In genomic region chr13:41402695-41403511, GRCh38 we compare ENCODE assay signal across 15 cellular contexts. TPM values are rescaled to one million over a fixed set of nuclear protein-coding genes. Genes with fewer than 3 reads are reported as not detected.
A peak's percentile ranks its signal among the peaks of the same experiment; 100 is the strongest.
DNase-seq lines count a peak whose midpoint lies in the region; ATAC-seq and TF ChIP-seq lines count a peak whose summit lies in the region.
"Had no signal": no experiment of that assay in that cellular context is flagged by ENCODE, and none has a peak within 500 bp of the region (broad histone marks: within the 10 kb centered on the region; RNA-seq: fewer than 3 reads in every experiment).

No MANE protein-coding gene starts in this region.

- H3K4me2 ChIP-seq in SK-N-SH = no peak overlapping the region
- H3K4me2 ChIP-seq: PC-9 had no signal

- H3K79me2 ChIP-seq in SK-N-SH (ENCODE audit: insufficient read depth) = no peaks in the 10 kb centered on the region

- H3K27ac ChIP-seq in SK-N-SH (ENCODE audit: low read depth in 2 of 2, low read length in 1 of 2) = no peak overlapping the region; a peak in 1 of 4 replicates
- H3K27ac ChIP-seq: PC-9, prostate gland, VCaP had no signal

- no peaks in the 10 kb centered on the region for H3K36me3 Mint-ChIP-seq in stimulated activated effector memory CD8-positive, alpha-beta T cell treated with anti-CD3 and anti-CD28 coated beads, Interleukin-12 subunit alpha, Interleukin-12 subunit beta, amount 100 ng/mL, for 72 hours

- peak; percentile 44; the same call in 2 of the 3 replicates for ATAC-seq in SK-N-SH treated with all-trans-retinoic acid at 6 μM for 48 hours
- peak; percentile 58 for ATAC-seq in stimulated activated effector memory CD8-positive, alpha-beta T cell treated with anti-CD3 and anti-CD28 coated beads, Interleukin-12 subunit alpha, Interleukin-12 subunit beta, amount 100 ng/mL, for 72 hours
- ATAC-seq in GM21360 (IDR thresholded peaks at IDR 0.05; ENCODE audit: unreplicated experiment) = no peak

- H3K9ac ChIP-seq in SK-N-SH = no peak overlapping the region

- no peaks in the 10 kb centered on the region for H3K9me3 Mint-ChIP-seq in stimulated activated effector memory CD8-positive, alpha-beta T cell treated with anti-CD3 and anti-CD28 coated beads, Interleukin-12 subunit alpha, Interleukin-12 subunit beta, amount 100 ng/mL, for 72 hours
- H3K9me3 Mint-ChIP-seq: activated T-helper 2 cell treated with anti-CD3 and anti-CD28 coated beads, Interferon-gamma antibody, Interleukin-2, Interleukin-4, amounts not matched to agents 10 μg/mL and 5 μg/mL and 100 μg/mL, durations not matched to agents 14 hours and 24 hours and 36 hours; central memory CD8-positive, alpha-beta T cell had no signal

- no peaks in the 10 kb centered on the region for H3F3A ChIP-seq in SK-N-SH (replicated peaks; ENCODE audit: insufficient read depth)

- peak overlapping the region; percentile 32 for H3K27ac Mint-ChIP-seq in stimulated activated effector memory CD8-positive, alpha-beta T cell treated with anti-CD3 and anti-CD28 coated beads, Interleukin-12 subunit alpha, Interleukin-12 subunit beta, amount 100 ng/mL, for 72 hours
- H3K27ac Mint-ChIP-seq: activated T-helper 2 cell treated with anti-CD3 and anti-CD28 coated beads, Interferon-gamma antibody, Interleukin-2, Interleukin-4, amounts not matched to agents 10 μg/mL and 5 μg/mL and 100 μg/mL, durations not matched to agents 14 hours and 24 hours and 36 hours had no signal

- no peaks in the 10 kb centered on the region for H3K4me1 Mint-ChIP-seq in stimulated activated effector memory CD8-positive, alpha-beta T cell treated with anti-CD3 and anti-CD28 coated beads, Interleukin-12 subunit alpha, Interleukin-12 subunit beta, amount 100 ng/mL, for 72 hours
- H3K4me1 Mint-ChIP-seq: central memory CD8-positive, alpha-beta T cell had no signal

- DNase-seq in SK-N-SH = no peak
- DNase-seq in SK-N-DZ (ENCODE audit: low spot score) = peak; percentile 63
- peak; percentile 35 for DNase-seq in iPS DF 19.7 (ENCODE audit: low read depth, low spot score)
- DNase-seq in stimulated activated effector memory CD8-positive, alpha-beta T cell treated with anti-CD3 and anti-CD28 coated beads, Interleukin-12 subunit alpha, Interleukin-12 subunit beta, amount 100 ng/mL, for 72 hours (ENCODE audit: low spot score in 2 of 2) = peak in 1 of 2 donors; percentile 55
- no peak for DNase-seq in NCI-H1048 (lab: John Stamatoyannopoulos, UW)
- DNase-seq in SW 1271 (lab: John Stamatoyannopoulos, UW) = no peak
- DNase-seq: NCI-H1417 treated with DMSO at 0.1 percent for 48 hours; PC-9; stimulated activated CD4-positive, alpha-beta T cell treated with anti-CD3 and anti-CD28 coated beads, Interleukin-4, amount 100 ng/mL, for 24 hours had no signal

- H3K36me3 ChIP-seq in SK-N-SH (replicated peaks in 1 of 2; ENCODE audit: control insufficient read depth in 1 of 2, insufficient read depth in 2 of 2, low read length in 1 of 2) = no peaks in the 10 kb centered on the region
- H3K36me3 ChIP-seq: prostate gland had no signal

- H4K20me1 ChIP-seq in SK-N-SH (ENCODE audit: insufficient read depth) = no peaks in the 10 kb centered on the region

- POLR2A ChIA-PET in SK-N-SH (lab: Yijun Ruan, JAX) = no interaction called here

- no peak for TF ChIP-seq EP300 in SK-N-SH (IDR thresholded peaks at IDR 0.05; ENCODE audit: borderline replicate concordance in 1 of 2, low read depth in 1 of 2, low read length in 1 of 2)

- 88% methylated on average over 9 of the region's 14 CpGs for WGBS in SK-N-SH (ENCODE audit: low lambda C conversion rate)

- TF ChIP-seq RAD21 in SK-N-SH (IDR thresholded peaks at IDR 0.05; ENCODE audit: low read length) = no peak

- CTCF ChIA-PET in SK-N-SH (lab: Yijun Ruan, JAX) = no interaction called here

- H3K9me3 ChIP-seq in SK-N-SH = no peaks in the 10 kb centered on the region
- H3K9me3 ChIP-seq: prostate gland had no signal

- H3K4me3 ChIP-seq in SK-N-SH (ENCODE audit: low read depth in 2 of 2, low read length in 1 of 2) = no peak overlapping the region
- H3K4me3 ChIP-seq: PC-9, prostate gland had no signal

- no peaks in the 10 kb centered on the region for H3K9me2 ChIP-seq in SK-N-SH

- TF ChIP-seq CTCF in SK-N-SH (IDR thresholded peaks at IDR 0.05) = no peak

- no peaks in the 10 kb centered on the region; a peak in 1 of 4 replicates for H3K4me1 ChIP-seq in SK-N-SH (ENCODE audit: control insufficient read depth in 1 of 2, insufficient read depth in 2 of 2, low read depth in 1 of 2, low read length in 1 of 2)
- H3K4me1 ChIP-seq: prostate gland had no signal

- H3K27me3 ChIP-seq in SK-N-SH (ENCODE audit: insufficient read depth) = no peaks in the 10 kb centered on the region

- no peak overlapping the region for H2AFZ ChIP-seq in SK-N-SH (ENCODE audit: low read depth)
- H2AFZ ChIP-seq: PC-9 had no signal

- no peak overlapping the region for H3K4me3 Mint-ChIP-seq in stimulated activated effector memory CD8-positive, alpha-beta T cell treated with anti-CD3 and anti-CD28 coated beads, Interleukin-12 subunit alpha, Interleukin-12 subunit beta, amount 100 ng/mL, for 72 hours
- H3K4me3 Mint-ChIP-seq: central memory CD8-positive, alpha-beta T cell had no signal

TF ChIP-seq in SK-N-SH treated with all-trans-retinoic acid at 6 μM for 48 hours, 23 proteins besides CTCF, POLR2A, EP300 and RAD21:
- TF ChIP-seq TOX (CRISPR knock-in tag; IDR thresholded peaks at IDR 0.05; ENCODE audit: borderline replicate concordance) = no peak
- TF ChIP-seq GLIS3 (CRISPR knock-in tag; IDR thresholded peaks at IDR 0.05) = no peak
- no peak for TF ChIP-seq CSDC2 (CRISPR knock-in tag; IDR thresholded peaks at IDR 0.05)

TF ChIP-seq in SK-N-SH, 30 proteins besides CTCF, POLR2A, EP300 and RAD21:
- no peak for TF ChIP-seq USF2 (IDR thresholded peaks at IDR 0.05; ENCODE audit: borderline replicate concordance, low read depth, low read length)
- TF ChIP-seq USF1 (IDR thresholded peaks at IDR 0.05; ENCODE audit: borderline replicate concordance, low read depth) = no peak
- TF ChIP-seq MEF2A (IDR thresholded peaks at IDR 0.05; ENCODE audit: borderline replicate concordance, low read depth) = no peak
- no peak for TF ChIP-seq IRF3 (IDR thresholded peaks at IDR 0.05; ENCODE audit: low read depth, low read length)
TF ChIP-seq in SK-N-SH: peak in this region for 0.

RNA-seq across cellular contexts. Expression of gene RGCC, which starts 54.4 kb away (rescaled TPM):
- polyA plus RNA-seq in SK-N-SH (2012; rRNA removed) = 0.05 TPM in 1 of 2 replicates, not detected in the other
- polyA plus RNA-seq in SK-N-SH (2012; cell fraction: cytosol; rRNA removed) = 0.05 TPM in 2 replicates
- polyA plus RNA-seq in SK-N-SH (2012; cell fraction: nucleus; rRNA removed) = 0.15 and 0.18 TPM in 2 replicates
- polyA plus RNA-seq in SK-N-DZ (2014; cell fraction: cytosol; rRNA removed) = 0.24 and 4.4 TPM in 2 replicates
- 1.1 and 2.0 TPM in 2 replicates for polyA plus RNA-seq in SK-N-DZ (2014; cell fraction: nucleus; rRNA removed)

Comparison
In these comparisons a context has a peak if more than half of its experiments do, and no peak if none do; other contexts are left out.
1. DNase-seq: peak in SK-N-DZ (single experiment) and iPS DF 19.7 (single experiment); none in SK-N-SH (single experiment), NCI-H1048 (single experiment) and SW 1271 (0 of 2).